Comparison of ENCODE assay signal across 17 cellular contexts in the genomic region with DNA sequence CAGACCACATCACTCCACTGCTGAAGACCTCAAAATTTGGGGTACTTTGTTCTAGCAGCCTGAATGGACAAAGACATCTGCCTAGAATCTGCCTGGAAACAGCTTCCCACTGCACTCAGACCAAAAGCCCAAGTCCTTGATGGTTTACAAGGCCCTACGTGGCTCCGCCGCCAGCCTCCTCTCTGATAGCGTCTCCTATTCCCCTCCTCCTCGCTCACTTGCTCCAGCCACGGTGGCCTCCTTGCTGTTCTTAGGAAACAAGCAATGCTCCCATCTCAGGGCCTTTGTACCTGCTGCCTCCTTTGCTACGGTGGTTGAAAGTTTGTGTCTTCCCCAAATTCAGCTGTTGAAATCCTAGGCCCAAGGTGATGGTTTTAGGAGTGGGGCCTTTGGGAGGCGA.
"Had no signal": no experiment of that assay in that cellular context is flagged by ENCODE, and none has a peak within 500 bp of the region (broad histone marks: within the 10 kb centered on the region; RNA-seq: fewer than 3 reads in every experiment).

No MANE protein-coding gene starts in this region.

- H3K4me3 Mint-ChIP-seq: naive B cell; stimulated activated memory B cell treated with anti-CD40 and anti-IgM and Interleukin-4, amounts not matched to agents 10 μg/mL and 1 μg/mL and 100 μg/mL, for 72 hours had no signal

- H3K36me3 ChIP-seq: brain microvascular endothelial cell, gastroesophageal sphincter, tibial artery had no signal

- H3K9me3 ChIP-seq: gastroesophageal sphincter, tibial artery had no signal

- H3K27me3 ChIP-seq: gastroesophageal sphincter, tibial artery had no signal

- H3K27ac Mint-ChIP-seq: activated naive CD4-positive, alpha-beta T cell treated with anti-CD3 and anti-CD28 coated beads, Interleukin-2, amount 50 U/mL, for 72 hours; stimulated activated memory B cell treated with anti-CD40 and anti-IgM and Interleukin-4, amounts not matched to agents 10 μg/mL and 1 μg/mL and 100 μg/mL, for 72 hours had no signal

- H3K9me3 Mint-ChIP-seq: activated naive CD4-positive, alpha-beta T cell treated with anti-CD3 and anti-CD28 coated beads, Interleukin-2, amount 50 U/mL, for 72 hours; stimulated activated memory B cell treated with anti-CD40 and anti-IgM and Interleukin-4, amounts not matched to agents 10 μg/mL and 1 μg/mL and 100 μg/mL, for 72 hours had no signal

- FAIRE-seq: islet of Langerhans had no signal

- DNase-seq: activated CD4-positive, alpha-beta T cell treated with anti-CD3 and anti-CD28 coated beads, Interleukin-2, amount 50 U/mL, for 1 hour; activated CD4-positive, CD25-positive, alpha-beta regulatory T cell; activated gamma-delta T cell; activated T-cell treated with anti-CD3 and anti-CD28 coated beads, Interleukin-2, amount 50 U/mL, for 1 hour; brain microvascular endothelial cell; cerebellar nuclear complex; erythroblast; mammary epithelial cell; naive B cell; stimulated activated CD4-positive, alpha-beta T cell treated with anti-CD3 and anti-CD28 coated beads, Interleukin-2, amount 100 ng/mL, for 48 hours had no signal

- H3K27ac ChIP-seq: brain microvascular endothelial cell, gastroesophageal sphincter, SK-N-MC, tibial artery had no signal

- ATAC-seq: activated naive CD4-positive, alpha-beta T cell treated with anti-CD3 and anti-CD28 coated beads, Interleukin-2, amount 50 U/mL, for 72 hours; gastroesophageal sphincter; left lobe of liver; stimulated activated memory B cell treated with anti-CD40 and anti-IgM and Interleukin-4, amounts not matched to agents 10 μg/mL and 1 μg/mL and 100 μg/mL, for 72 hours had no signal

- H3K36me3 Mint-ChIP-seq: activated naive CD4-positive, alpha-beta T cell treated with anti-CD3 and anti-CD28 coated beads, Interleukin-2, amount 50 U/mL, for 72 hours; naive B cell; stimulated activated memory B cell treated with anti-CD40 and anti-IgM and Interleukin-4, amounts not matched to agents 10 μg/mL and 1 μg/mL and 100 μg/mL, for 72 hours had no signal

- H3K4me1 Mint-ChIP-seq: naive B cell; stimulated activated memory B cell treated with anti-CD40 and anti-IgM and Interleukin-4, amounts not matched to agents 10 μg/mL and 1 μg/mL and 100 μg/mL, for 72 hours had no signal

- H3K4me3 ChIP-seq: gastroesophageal sphincter, SK-N-MC, tibial artery had no signal
